Comparison of ENCODE assay signal across 9 cellular contexts in the genomic region with DNA sequence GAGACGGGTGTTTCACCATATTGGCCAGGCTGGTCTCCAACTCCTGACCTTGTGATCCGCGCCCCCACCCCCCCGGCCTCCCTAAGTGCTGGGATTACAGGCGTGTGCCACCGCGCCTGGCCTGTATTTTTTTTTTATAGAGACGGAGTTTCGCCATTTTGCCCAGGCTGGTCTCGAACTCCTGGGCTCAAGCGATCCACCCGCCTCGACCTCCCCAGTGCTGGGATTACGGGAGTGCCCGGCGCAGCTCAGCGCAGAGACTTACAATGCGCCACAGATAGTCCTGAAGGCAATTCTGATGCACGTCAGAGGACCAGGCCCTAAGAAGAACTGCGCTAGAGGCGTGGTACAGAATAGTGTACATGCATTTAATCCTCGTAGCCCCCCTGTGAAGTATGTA. TPM values are rescaled to one million over a fixed set of nuclear protein-coding genes. Genes with fewer than 3 reads are reported as not detected.
DNase-seq lines count a peak whose midpoint lies in the region; ATAC-seq and TF ChIP-seq lines count a peak whose summit lies in the region.
"Had no signal": no experiment of that assay in that cellular context is flagged by ENCODE, and none has a peak within 500 bp of the region (broad histone marks: within the 10 kb centered on the region; RNA-seq: fewer than 3 reads in every experiment).

No MANE protein-coding gene starts in this region.

- POLR2A ChIA-PET in activated CD4-positive, alpha-beta memory T cell treated with anti-CD3 and anti-CD28 coated beads, Interleukin-2, amount 10 ng/mL, durations not matched to agents 7 days and 5 days (lab: Charles Lee): interaction anchor here (1.1 to 6.2 kb wide), 10 partner anchors 9 to 181 kb away, joined by 3 to 83 read pairs (median 18); partner anchors contain the start of genes ARL2, CDCA5, FAU and MRPL49

- H3K27ac ChIP-seq in skeletal muscle tissue (ENCODE audit: low read depth, low read length): peak overlapping the region; percentile 88

- no peak for DNase-seq in HFF-Myc (ENCODE audit: extremely low read depth, low read depth)
- no peak for DNase-seq in activated CD4-positive, alpha-beta memory T cell treated with anti-CD3 and anti-CD28 coated beads, Interleukin-2, amount 10 ng/mL, durations not matched to agents 7 days and 5 days
- DNase-seq in glutamatergic neuron: no peak
- DNase-seq in NCI-H2171 treated with DMSO at 0.1 percent for 48 hours (lab: John Stamatoyannopoulos, UW): no peak
- DNase-seq in 8988T: no peak
- no peak for DNase-seq in H4 (ENCODE audit: low spot score)
- DNase-seq: cortex of kidney had no signal

- peak overlapping the region; percentile 97 for H3K4me3 Mint-ChIP-seq in activated CD4-positive, alpha-beta memory T cell treated with anti-CD3 and anti-CD28 coated beads, Interleukin-2, amount 10 ng/mL, durations not matched to agents 7 days and 5 days
- peak overlapping the region; percentile 88 for H3K4me3 Mint-ChIP-seq in glutamatergic neuron (ENCODE audit: unreplicated experiment)

- ATAC-seq in HG03097 (IDR thresholded peaks at IDR 0.05; ENCODE audit: low FRiP score, unreplicated experiment): no peak

- H3K4me1 ChIP-seq in skeletal muscle tissue (ENCODE audit: control insufficient read depth in 3 of 3, insufficient read depth in 3 of 3, low read length in 3 of 3): peaks cover 12 to 27% (median 19%) of the 10 kb centered on the region in 3 donors

- no peaks in the 10 kb centered on the region for H3K9me3 Mint-ChIP-seq in activated CD4-positive, alpha-beta memory T cell treated with anti-CD3 and anti-CD28 coated beads, Interleukin-2, amount 10 ng/mL, durations not matched to agents 7 days and 5 days
- H3K9me3 Mint-ChIP-seq in glutamatergic neuron (ENCODE audit: unreplicated experiment): peaks cover 11% of the 10 kb centered on the region

- CTCF ChIA-PET in activated CD4-positive, alpha-beta memory T cell treated with anti-CD3 and anti-CD28 coated beads, Interleukin-2, amount 10 ng/mL, durations not matched to agents 7 days and 5 days (lab: Charles Lee): interaction anchor here (1.7 to 6.8 kb wide), 2 partner anchors 16 to 26 kb away, joined by 3 to 89 read pairs; partner anchors contain the start of genes FAU, MRPL49 and TM7SF2

- H3K36me3 Mint-ChIP-seq in activated CD4-positive, alpha-beta memory T cell treated with anti-CD3 and anti-CD28 coated beads, Interleukin-2, amount 10 ng/mL, durations not matched to agents 7 days and 5 days (ENCODE audit: low read depth): peaks cover 11% of the 10 kb centered on the region
- no peaks in the 10 kb centered on the region for H3K36me3 Mint-ChIP-seq in glutamatergic neuron (ENCODE audit: unreplicated experiment)

- peaks cover 0 to 6% (median 4%) of the 10 kb centered on the region in 3 donors for H3K36me3 ChIP-seq in skeletal muscle tissue (ENCODE audit: control insufficient read depth in 3 of 3, insufficient read depth in 3 of 3, low read length in 3 of 3)

- H3K27me3 ChIP-seq in skeletal muscle tissue (ENCODE audit: control insufficient read depth in 3 of 3, insufficient read depth in 3 of 3, low read length in 3 of 3): no peaks in the 10 kb centered on the region

- H3K9me3 ChIP-seq in skeletal muscle tissue (ENCODE audit: control insufficient read depth in 3 of 3, low read length in 3 of 3): no peaks in the 10 kb centered on the region

- peaks cover 25% of the 10 kb centered on the region for H3K4me1 Mint-ChIP-seq in activated CD4-positive, alpha-beta memory T cell treated with anti-CD3 and anti-CD28 coated beads, Interleukin-2, amount 10 ng/mL, durations not matched to agents 7 days and 5 days
- peaks cover 4% of the 10 kb centered on the region for H3K4me1 Mint-ChIP-seq in glutamatergic neuron (ENCODE audit: low read depth, unreplicated experiment)

- peak overlapping the region; percentile 96 for H3K27ac Mint-ChIP-seq in activated CD4-positive, alpha-beta memory T cell treated with anti-CD3 and anti-CD28 coated beads, Interleukin-2, amount 10 ng/mL, durations not matched to agents 7 days and 5 days
- H3K27ac Mint-ChIP-seq in glutamatergic neuron (ENCODE audit: unreplicated experiment): peak overlapping the region; percentile 91

- H3K4me3 ChIP-seq in HFF-Myc (replicated peaks; ENCODE audit: low read depth, low read length) (peak overlapping the region; percentile 68), skeletal muscle tissue (ENCODE audit: low read length in 3 of 3) (peak overlapping the region; percentile 88 to 94 (median 90))

- no peak for TF ChIP-seq CTCF in HFF-Myc (IDR thresholded peaks at IDR 0.05; ENCODE audit: low read depth, low read length, missing control alignments)
- TF ChIP-seq CTCF in glutamatergic neuron (IDR thresholded peaks at IDR 0.05; ENCODE audit: partially characterized antibody, unreplicated experiment): no peak

- H3K9ac ChIP-seq in skeletal muscle tissue (ENCODE audit: low read depth in 1 of 3, low read length in 3 of 3): peak overlapping the region in 2 of 3 donors; percentile 75 to 88

- H3K27me3 Mint-ChIP-seq in activated CD4-positive, alpha-beta memory T cell treated with anti-CD3 and anti-CD28 coated beads, Interleukin-2, amount 10 ng/mL, durations not matched to agents 7 days and 5 days: no peaks in the 10 kb centered on the region
- H3K27me3 Mint-ChIP-seq in glutamatergic neuron (ENCODE audit: unreplicated experiment): peaks cover 6% of the 10 kb centered on the region

RNA-seq across cellular contexts. Expression of gene VPS51, which starts 0.6 kb away (rescaled TPM):
- total RNA-seq in activated CD4-positive, alpha-beta memory T cell treated with anti-CD3 and anti-CD28 coated beads, Interleukin-2, amount 10 ng/mL, durations not matched to agents 7 days and 5 days: 100 to 1,000 TPM; 117 to 123 TPM
- total RNA-seq in glutamatergic neuron (ENCODE audit: unreplicated experiment) (105 TPM), skeletal muscle tissue (166 TPM)
- 68.7 and 134 TPM in 2 replicates for total RNA-seq in H4 (2014; rRNA removed; shearing (Covaris generic))

RNA-seq across cellular contexts. Expression of gene ZFPL1, which starts 11.4 kb away (rescaled TPM):
- total RNA-seq in activated CD4-positive, alpha-beta memory T cell treated with anti-CD3 and anti-CD28 coated beads, Interleukin-2, amount 10 ng/mL, durations not matched to agents 7 days and 5 days: 10 to 100 TPM; 30.1 to 31.6 TPM
- total RNA-seq in glutamatergic neuron (ENCODE audit: unreplicated experiment) (33.9 TPM), skeletal muscle tissue (22.4 TPM)
- total RNA-seq in H4 (2014; rRNA removed; shearing (Covaris generic)): 35.7 and 40.5 TPM in 2 replicates

RNA-seq across cellular contexts. Expression of gene CDCA5, which starts 11.6 kb away (rescaled TPM):
- 100 to 1,000 TPM in 1 of 2 experiments, 10 to 100 TPM in 1; 98.2 to 104 TPM for total RNA-seq in activated CD4-positive, alpha-beta memory T cell treated with anti-CD3 and anti-CD28 coated beads, Interleukin-2, amount 10 ng/mL, durations not matched to agents 7 days and 5 days
- total RNA-seq in glutamatergic neuron (ENCODE audit: unreplicated experiment) (7.7 TPM), skeletal muscle tissue (1.0 TPM)
- 28.7 and 30.5 TPM in 2 replicates for total RNA-seq in H4 (2014; rRNA removed; shearing (Covaris generic))

RNA-seq across cellular contexts. Expression of gene TM7SF2, which starts 16.2 kb away (rescaled TPM):
- 10 to 100 TPM; 27.2 to 28.4 TPM for total RNA-seq in activated CD4-positive, alpha-beta memory T cell treated with anti-CD3 and anti-CD28 coated beads, Interleukin-2, amount 10 ng/mL, durations not matched to agents 7 days and 5 days
- total RNA-seq in glutamatergic neuron (ENCODE audit: unreplicated experiment) (241 TPM), skeletal muscle tissue (8.4 TPM)
- 3.2 and 5.2 TPM in 2 replicates for total RNA-seq in H4 (2014; rRNA removed; shearing (Covaris generic))

RNA-seq across cellular contexts. Expression of gene ZNHIT2, which starts 22.1 kb away (rescaled TPM):
- 1 to 10 TPM; 8.1 to 8.6 TPM for total RNA-seq in activated CD4-positive, alpha-beta memory T cell treated with anti-CD3 and anti-CD28 coated beads, Interleukin-2, amount 10 ng/mL, durations not matched to agents 7 days and 5 days
- total RNA-seq in glutamatergic neuron (ENCODE audit: unreplicated experiment) (4.1 TPM), skeletal muscle tissue (4.2 TPM)
- total RNA-seq in H4 (2014; rRNA removed; shearing (Covaris generic)): 5.6 and 8.0 TPM in 2 replicates
